Comparison of ENCODE assay signal across 1 cellular context in genomic region chr1:28208818-28209441, GRCh38.
TF ChIP-seq lines count a peak whose summit lies in the region.

No MANE protein-coding gene starts in this region.

TF ChIP-seq in K562, 482 proteins besides CTCF, POLR2A, EP300 and RAD21 (continued from another document):
- TF ChIP-seq, protein P1, sequence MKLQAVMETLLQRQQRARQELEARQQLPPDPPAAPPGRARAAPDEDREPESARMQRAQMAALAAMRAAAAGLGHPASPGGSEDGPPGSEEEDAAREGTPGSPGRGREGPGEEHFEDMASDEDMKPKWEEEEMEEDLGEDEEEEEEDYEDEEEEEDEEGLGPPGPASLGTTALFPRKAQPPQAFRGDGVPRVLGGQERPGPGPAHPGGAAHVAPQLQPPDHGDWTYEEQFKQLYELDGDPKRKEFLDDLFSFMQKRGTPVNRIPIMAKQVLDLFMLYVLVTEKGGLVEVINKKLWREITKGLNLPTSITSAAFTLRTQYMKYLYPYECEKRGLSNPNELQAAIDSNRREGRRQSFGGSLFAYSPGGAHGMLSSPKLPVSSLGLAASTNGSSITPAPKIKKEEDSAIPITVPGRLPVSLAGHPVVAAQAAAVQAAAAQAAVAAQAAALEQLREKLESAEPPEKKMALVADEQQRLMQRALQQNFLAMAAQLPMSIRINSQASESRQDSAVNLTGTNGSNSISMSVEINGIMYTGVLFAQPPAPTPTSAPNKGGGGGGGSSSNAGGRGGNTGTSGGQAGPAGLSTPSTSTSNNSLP (IDR thresholded peaks at IDR 0.05; ENCODE audit: borderline replicate concordance, low read depth, low read length) = peak; percentile 63; the same call in 1 of the 2 replicates
- no peak for TF ChIP-seq SMAD4 (CRISPR knock-in tag; conservative IDR thresholded peaks at IDR 0.05)
- no peak for TF ChIP-seq ZNF133 (CRISPR knock-in tag; IDR thresholded peaks at IDR 0.05)
- 0 out of 2 replicates have a peak, but pooled peaks have one; percentile 17 for TF ChIP-seq TEAD2 (tag; IDR thresholded peaks at IDR 0.05)
- TF ChIP-seq NFIX (CRISPR knock-in tag; IDR thresholded peaks at IDR 0.05; ENCODE audit: low read depth) = no peak
- TF ChIP-seq ZNF384 (IDR thresholded peaks at IDR 0.05; ENCODE audit: low read depth, low read length) = peak; percentile 34; the same call in 1 of the 2 replicates
- peak in 1 of 2 experiments; percentile 21; a peak in 1 of 4 replicates for TF ChIP-seq RCOR1 (IDR thresholded peaks at IDR 0.05; ENCODE audit: borderline replicate concordance in 1 of 2, low read depth in 2 of 2, low read length in 2 of 2)
- TF ChIP-seq ZNF583 (CRISPR knock-in tag; IDR thresholded peaks at IDR 0.05) = no peak
- TF ChIP-seq ZFP36 (IDR thresholded peaks at IDR 0.05; ENCODE audit: low read depth, low read length, partially characterized antibody) = no peak
- TF ChIP-seq CTBP1 (IDR thresholded peaks at IDR 0.05; ENCODE audit: borderline replicate concordance) = no peak
- peak; percentile 58; the same call in 1 of the 2 replicates for TF ChIP-seq ZNF592 (IDR thresholded peaks at IDR 0.05)
- TF ChIP-seq RBM34 (IDR thresholded peaks at IDR 0.05; ENCODE audit: borderline replicate concordance, insufficient read depth, low read length) = no peak
- TF ChIP-seq, protein P2, sequence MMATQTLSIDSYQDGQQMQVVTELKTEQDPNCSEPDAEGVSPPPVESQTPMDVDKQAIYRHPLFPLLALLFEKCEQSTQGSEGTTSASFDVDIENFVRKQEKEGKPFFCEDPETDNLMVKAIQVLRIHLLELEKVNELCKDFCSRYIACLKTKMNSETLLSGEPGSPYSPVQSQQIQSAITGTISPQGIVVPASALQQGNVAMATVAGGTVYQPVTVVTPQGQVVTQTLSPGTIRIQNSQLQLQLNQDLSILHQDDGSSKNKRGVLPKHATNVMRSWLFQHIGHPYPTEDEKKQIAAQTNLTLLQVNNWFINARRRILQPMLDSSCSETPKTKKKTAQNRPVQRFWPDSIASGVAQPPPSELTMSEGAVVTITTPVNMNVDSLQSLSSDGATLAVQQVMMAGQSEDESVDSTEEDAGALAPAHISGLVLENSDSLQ (IDR thresholded peaks at IDR 0.05) = peak; percentile 53; the same call in 1 of the 2 replicates
- TF ChIP-seq, protein P3, sequence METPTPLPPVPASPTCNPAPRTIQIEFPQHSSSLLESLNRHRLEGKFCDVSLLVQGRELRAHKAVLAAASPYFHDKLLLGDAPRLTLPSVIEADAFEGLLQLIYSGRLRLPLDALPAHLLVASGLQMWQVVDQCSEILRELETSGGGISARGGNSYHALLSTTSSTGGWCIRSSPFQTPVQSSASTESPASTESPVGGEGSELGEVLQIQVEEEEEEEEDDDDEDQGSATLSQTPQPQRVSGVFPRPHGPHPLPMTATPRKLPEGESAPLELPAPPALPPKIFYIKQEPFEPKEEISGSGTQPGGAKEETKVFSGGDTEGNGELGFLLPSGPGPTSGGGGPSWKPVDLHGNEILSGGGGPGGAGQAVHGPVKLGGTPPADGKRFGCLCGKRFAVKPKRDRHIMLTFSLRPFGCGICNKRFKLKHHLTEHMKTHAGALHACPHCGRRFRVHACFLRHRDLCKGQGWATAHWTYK (CRISPR knock-in tag; IDR thresholded peaks at IDR 0.05) = 0 out of 2 replicates have a peak, but pooled peaks have one; percentile 20
- TF ChIP-seq HMBOX1 (IDR thresholded peaks at IDR 0.05) = peak; percentile 75; the same call in 1 of the 2 replicates
- TF ChIP-seq GTF2E2 (tag; IDR thresholded peaks at IDR 0.05) = no peak
- no peak for TF ChIP-seq MTA3 (IDR thresholded peaks at IDR 0.05; ENCODE audit: borderline replicate concordance)
- peak; percentile 71 for TF ChIP-seq MEIS2 (IDR thresholded peaks at IDR 0.05; ENCODE audit: partially characterized antibody)
- TF ChIP-seq MAFK (IDR thresholded peaks at IDR 0.05; ENCODE audit: low read length) = 0 out of 2 replicates have a peak, but pooled peaks have one; percentile 21
- no peak for TF ChIP-seq KLF16 (IDR thresholded peaks at IDR 0.05)
